ENCODE assay signal across 1 cellular context in the genomic region with DNA sequence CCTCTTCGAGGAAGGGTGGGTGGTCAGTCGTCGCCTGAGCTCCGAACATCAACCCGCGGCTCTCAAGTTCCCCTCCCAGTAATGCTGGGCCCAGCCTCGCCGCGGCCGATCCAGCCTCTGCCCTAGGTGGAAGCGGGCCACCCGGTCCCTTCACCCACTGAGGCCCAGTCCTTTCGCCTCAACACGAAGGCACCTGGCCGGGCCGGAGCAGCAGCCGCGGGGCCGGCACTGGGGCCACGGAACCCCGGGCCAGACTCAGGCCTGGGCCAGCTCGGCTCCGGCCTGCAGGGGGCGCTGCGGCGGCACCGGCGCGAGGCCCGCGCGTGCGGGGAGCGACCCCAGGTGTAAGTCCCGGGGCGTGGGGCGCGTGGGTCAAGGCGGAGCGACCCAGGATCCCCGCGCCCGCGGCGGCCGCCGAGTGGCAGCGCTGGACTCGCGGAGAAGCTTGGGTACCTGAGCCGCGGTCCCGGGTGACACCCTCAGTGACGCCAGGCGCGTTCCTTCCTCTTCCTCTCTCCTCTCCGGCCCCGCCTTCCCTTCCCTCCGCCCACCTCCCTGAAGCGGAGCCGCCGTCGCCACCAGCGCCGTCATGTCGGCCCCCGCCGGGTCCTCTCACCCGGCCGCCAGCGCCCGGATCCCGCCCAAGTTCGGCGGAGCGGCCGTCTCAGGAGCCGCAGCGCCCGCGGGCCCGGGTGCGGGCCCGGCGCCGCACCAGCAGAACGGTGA.
TF ChIP-seq lines count a peak whose summit lies in the region.

TSS of gene SEC24B (plus strand) at position 535 of the 726 bp plus-strand sequence. CDS start at position 590, 55 bp downstream.

TF ChIP-seq in K562, 482 proteins besides CTCF, POLR2A, EP300 and RAD21 (continued from another document and continues in another):
- TF ChIP-seq, protein P1, sequence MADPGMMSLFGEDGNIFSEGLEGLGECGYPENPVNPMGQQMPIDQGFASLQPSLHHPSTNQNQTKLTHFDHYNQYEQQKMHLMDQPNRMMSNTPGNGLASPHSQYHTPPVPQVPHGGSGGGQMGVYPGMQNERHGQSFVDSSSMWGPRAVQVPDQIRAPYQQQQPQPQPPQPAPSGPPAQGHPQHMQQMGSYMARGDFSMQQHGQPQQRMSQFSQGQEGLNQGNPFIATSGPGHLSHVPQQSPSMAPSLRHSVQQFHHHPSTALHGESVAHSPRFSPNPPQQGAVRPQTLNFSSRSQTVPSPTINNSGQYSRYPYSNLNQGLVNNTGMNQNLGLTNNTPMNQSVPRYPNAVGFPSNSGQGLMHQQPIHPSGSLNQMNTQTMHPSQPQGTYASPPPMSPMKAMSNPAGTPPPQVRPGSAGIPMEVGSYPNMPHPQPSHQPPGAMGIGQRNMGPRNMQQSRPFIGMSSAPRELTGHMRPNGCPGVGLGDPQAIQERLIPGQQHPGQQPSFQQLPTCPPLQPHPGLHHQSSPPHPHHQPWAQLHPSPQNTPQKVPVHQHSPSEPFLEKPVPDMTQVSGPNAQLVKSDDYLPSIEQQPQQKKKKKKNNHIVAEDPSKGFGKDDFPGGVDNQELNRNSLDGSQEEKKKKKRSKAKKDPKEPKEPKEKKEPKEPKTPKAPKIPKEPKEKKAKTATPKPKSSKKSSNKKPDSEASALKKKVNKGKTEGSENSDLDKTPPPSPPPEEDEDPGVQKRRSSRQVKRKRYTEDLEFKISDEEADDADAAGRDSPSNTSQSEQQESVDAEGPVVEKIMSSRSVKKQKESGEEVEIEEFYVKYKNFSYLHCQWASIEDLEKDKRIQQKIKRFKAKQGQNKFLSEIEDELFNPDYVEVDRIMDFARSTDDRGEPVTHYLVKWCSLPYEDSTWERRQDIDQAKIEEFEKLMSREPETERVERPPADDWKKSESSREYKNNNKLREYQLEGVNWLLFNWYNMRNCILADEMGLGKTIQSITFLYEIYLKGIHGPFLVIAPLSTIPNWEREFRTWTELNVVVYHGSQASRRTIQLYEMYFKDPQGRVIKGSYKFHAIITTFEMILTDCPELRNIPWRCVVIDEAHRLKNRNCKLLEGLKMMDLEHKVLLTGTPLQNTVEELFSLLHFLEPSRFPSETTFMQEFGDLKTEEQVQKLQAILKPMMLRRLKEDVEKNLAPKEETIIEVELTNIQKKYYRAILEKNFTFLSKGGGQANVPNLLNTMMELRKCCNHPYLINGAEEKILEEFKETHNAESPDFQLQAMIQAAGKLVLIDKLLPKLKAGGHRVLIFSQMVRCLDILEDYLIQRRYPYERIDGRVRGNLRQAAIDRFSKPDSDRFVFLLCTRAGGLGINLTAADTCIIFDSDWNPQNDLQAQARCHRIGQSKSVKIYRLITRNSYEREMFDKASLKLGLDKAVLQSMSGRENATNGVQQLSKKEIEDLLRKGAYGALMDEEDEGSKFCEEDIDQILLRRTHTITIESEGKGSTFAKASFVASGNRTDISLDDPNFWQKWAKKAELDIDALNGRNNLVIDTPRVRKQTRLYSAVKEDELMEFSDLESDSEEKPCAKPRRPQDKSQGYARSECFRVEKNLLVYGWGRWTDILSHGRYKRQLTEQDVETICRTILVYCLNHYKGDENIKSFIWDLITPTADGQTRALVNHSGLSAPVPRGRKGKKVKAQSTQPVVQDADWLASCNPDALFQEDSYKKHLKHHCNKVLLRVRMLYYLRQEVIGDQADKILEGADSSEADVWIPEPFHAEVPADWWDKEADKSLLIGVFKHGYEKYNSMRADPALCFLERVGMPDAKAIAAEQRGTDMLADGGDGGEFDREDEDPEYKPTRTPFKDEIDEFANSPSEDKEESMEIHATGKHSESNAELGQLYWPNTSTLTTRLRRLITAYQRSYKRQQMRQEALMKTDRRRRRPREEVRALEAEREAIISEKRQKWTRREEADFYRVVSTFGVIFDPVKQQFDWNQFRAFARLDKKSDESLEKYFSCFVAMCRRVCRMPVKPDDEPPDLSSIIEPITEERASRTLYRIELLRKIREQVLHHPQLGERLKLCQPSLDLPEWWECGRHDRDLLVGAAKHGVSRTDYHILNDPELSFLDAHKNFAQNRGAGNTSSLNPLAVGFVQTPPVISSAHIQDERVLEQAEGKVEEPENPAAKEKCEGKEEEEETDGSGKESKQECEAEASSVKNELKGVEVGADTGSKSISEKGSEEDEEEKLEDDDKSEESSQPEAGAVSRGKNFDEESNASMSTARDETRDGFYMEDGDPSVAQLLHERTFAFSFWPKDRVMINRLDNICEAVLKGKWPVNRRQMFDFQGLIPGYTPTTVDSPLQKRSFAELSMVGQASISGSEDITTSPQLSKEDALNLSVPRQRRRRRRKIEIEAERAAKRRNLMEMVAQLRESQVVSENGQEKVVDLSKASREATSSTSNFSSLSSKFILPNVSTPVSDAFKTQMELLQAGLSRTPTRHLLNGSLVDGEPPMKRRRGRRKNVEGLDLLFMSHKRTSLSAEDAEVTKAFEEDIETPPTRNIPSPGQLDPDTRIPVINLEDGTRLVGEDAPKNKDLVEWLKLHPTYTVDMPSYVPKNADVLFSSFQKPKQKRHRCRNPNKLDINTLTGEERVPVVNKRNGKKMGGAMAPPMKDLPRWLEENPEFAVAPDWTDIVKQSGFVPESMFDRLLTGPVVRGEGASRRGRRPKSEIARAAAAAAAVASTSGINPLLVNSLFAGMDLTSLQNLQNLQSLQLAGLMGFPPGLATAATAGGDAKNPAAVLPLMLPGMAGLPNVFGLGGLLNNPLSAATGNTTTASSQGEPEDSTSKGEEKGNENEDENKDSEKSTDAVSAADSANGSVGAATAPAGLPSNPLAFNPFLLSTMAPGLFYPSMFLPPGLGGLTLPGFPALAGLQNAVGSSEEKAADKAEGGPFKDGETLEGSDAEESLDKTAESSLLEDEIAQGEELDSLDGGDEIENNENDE (IDR thresholded peaks at IDR 0.05; ENCODE audit: low read depth, low read length): no peak
- TF ChIP-seq PCBP1 (IDR thresholded peaks at IDR 0.05; ENCODE audit: low read depth, low read length, poor library complexity, severe bottlenecking): peak; percentile 33
- TF ChIP-seq ZNF507 (tag; conservative IDR thresholded peaks at IDR 0.05): no peak
- TF ChIP-seq SUPT5H (IDR thresholded peaks at IDR 0.05): peak; percentile 59
- TF ChIP-seq PRMT5 (CRISPR knock-in tag; IDR thresholded peaks at IDR 0.05): no peak
- TF ChIP-seq ZNF444 (CRISPR knock-in tag; IDR thresholded peaks at IDR 0.05): no peak
- TF ChIP-seq, protein P2, sequence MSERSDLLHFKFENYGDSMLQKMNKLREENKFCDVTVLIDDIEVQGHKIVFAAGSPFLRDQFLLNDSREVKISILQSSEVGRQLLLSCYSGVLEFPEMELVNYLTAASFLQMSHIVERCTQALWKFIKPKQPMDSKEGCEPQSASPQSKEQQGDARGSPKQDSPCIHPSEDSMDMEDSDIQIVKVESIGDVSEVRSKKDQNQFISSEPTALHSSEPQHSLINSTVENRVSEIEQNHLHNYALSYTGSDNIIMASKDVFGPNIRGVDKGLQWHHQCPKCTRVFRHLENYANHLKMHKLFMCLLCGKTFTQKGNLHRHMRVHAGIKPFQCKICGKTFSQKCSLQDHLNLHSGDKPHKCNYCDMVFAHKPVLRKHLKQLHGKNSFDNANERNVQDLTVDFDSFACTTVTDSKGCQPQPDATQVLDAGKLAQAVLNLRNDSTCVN (CRISPR knock-in tag; IDR thresholded peaks at IDR 0.05): no peak
- no peak for TF ChIP-seq ZEB2 (IDR thresholded peaks at IDR 0.05)
- TF ChIP-seq HNRNPK (IDR thresholded peaks at IDR 0.05; ENCODE audit: low read depth, low read length, poor library complexity, severe bottlenecking): no peak
- TF ChIP-seq MAX (CRISPR knock-in tag; IDR thresholded peaks at IDR 0.05): peak; percentile 76
- TF ChIP-seq, protein P3, sequence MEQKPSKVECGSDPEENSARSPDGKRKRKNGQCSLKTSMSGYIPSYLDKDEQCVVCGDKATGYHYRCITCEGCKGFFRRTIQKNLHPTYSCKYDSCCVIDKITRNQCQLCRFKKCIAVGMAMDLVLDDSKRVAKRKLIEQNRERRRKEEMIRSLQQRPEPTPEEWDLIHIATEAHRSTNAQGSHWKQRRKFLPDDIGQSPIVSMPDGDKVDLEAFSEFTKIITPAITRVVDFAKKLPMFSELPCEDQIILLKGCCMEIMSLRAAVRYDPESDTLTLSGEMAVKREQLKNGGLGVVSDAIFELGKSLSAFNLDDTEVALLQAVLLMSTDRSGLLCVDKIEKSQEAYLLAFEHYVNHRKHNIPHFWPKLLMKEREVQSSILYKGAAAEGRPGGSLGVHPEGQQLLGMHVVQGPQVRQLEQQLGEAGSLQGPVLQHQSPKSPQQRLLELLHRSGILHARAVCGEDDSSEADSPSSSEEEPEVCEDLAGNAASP (IDR thresholded peaks at IDR 0.05): no peak
- peak; percentile 69 for TF ChIP-seq GABPA (tag; conservative IDR thresholded peaks at IDR 0.05; ENCODE audit: low read depth)
- TF ChIP-seq NR2F6 (CRISPR knock-in tag; IDR thresholded peaks at IDR 0.05): no peak
- TF ChIP-seq, protein P4, sequence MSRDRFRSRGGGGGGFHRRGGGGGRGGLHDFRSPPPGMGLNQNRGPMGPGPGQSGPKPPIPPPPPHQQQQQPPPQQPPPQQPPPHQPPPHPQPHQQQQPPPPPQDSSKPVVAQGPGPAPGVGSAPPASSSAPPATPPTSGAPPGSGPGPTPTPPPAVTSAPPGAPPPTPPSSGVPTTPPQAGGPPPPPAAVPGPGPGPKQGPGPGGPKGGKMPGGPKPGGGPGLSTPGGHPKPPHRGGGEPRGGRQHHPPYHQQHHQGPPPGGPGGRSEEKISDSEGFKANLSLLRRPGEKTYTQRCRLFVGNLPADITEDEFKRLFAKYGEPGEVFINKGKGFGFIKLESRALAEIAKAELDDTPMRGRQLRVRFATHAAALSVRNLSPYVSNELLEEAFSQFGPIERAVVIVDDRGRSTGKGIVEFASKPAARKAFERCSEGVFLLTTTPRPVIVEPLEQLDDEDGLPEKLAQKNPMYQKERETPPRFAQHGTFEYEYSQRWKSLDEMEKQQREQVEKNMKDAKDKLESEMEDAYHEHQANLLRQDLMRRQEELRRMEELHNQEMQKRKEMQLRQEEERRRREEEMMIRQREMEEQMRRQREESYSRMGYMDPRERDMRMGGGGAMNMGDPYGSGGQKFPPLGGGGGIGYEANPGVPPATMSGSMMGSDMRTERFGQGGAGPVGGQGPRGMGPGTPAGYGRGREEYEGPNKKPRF (IDR thresholded peaks at IDR 0.05; ENCODE audit: low read depth, low read length): no peak
- TF ChIP-seq ZNF639 (CRISPR knock-in tag; conservative IDR thresholded peaks at IDR 0.05 in 1 of 2, IDR thresholded peaks at IDR 0.05 in 1 of 2): no peak
- no peak for TF ChIP-seq CCAR2 (IDR thresholded peaks at IDR 0.05; ENCODE audit: low read depth, low read length)
- peak; percentile 92 for TF ChIP-seq POLR2G (IDR thresholded peaks at IDR 0.05; ENCODE audit: low read depth, low read length)
- TF ChIP-seq PTTG1 (tag; IDR thresholded peaks at IDR 0.05; ENCODE audit: low read depth): no peak
- TF ChIP-seq EWSR1 (IDR thresholded peaks at IDR 0.05; ENCODE audit: borderline replicate concordance, low read depth, partially characterized antibody): no peak
- peak; percentile 38; the same call in 1 of the 2 replicates for TF ChIP-seq JUND (IDR thresholded peaks at IDR 0.05; ENCODE audit: borderline replicate concordance, low read depth, low read length)
- TF ChIP-seq JUND (tag; IDR thresholded peaks at IDR 0.05; ENCODE audit: borderline replicate concordance, low read depth, low read length): no peak
- peak; percentile 56; the same call in 1 of the 2 replicates for TF ChIP-seq KLF1 (tag; IDR thresholded peaks at IDR 0.05)
- no peak for TF ChIP-seq PATZ1 (CRISPR knock-in tag; IDR thresholded peaks at IDR 0.05; ENCODE audit: borderline replicate concordance)
- no peak for TF ChIP-seq TSC22D4 (tag; IDR thresholded peaks at IDR 0.05)
- TF ChIP-seq CBX3 (IDR thresholded peaks at IDR 0.05; ENCODE audit: borderline replicate concordance in 1 of 2, low read length in 2 of 2): no peak
- TF ChIP-seq TCFL5 (CRISPR knock-in tag; conservative IDR thresholded peaks at IDR 0.05): no peak
- TF ChIP-seq ZBTB11 (CRISPR knock-in tag; IDR thresholded peaks at IDR 0.05): peak in 1 of 3 experiments; percentile 61; a peak in 1 of 6 replicates
- TF ChIP-seq SAFB (IDR thresholded peaks at IDR 0.05; ENCODE audit: borderline replicate concordance, low read depth, low read length): peak; percentile 98
